ENCODE assay signal across 37 cellular contexts in the genomic region with DNA sequence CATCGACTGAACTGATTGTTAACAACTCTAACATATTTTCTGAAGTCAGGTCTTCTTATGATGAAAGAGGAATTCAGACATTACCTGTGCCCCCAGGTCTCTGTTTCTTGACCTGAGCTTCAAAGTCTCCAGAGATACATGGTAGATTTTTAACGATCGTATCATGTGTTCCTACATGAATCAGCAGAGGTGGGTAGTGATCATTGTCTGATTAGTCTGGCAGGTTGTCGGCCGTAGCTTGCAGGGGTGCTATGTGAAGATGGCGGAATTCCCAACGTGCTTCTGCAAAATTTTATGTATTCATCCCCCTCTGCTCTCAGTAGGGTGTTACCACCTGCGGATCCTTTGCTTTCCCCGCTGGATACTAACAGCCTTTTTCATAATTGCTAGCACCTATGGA.
"Had no signal": no experiment of that assay in that cellular context is flagged by ENCODE, and none has a peak within 500 bp of the region (broad histone marks: within the 10 kb centered on the region; RNA-seq: fewer than 3 reads in every experiment).

No MANE protein-coding gene starts in this region.

- H3K4me3 Mint-ChIP-seq: activated naive CD4-positive, alpha-beta T cell treated with anti-CD3 and anti-CD28 coated beads for 36 hours; activated naive CD4-positive, alpha-beta T cell treated with anti-CD3 and anti-CD28 coated beads, Interleukin-2, amount 10 ng/mL, durations not matched to agents 7 days and 5 days; activated naive CD4-positive, alpha-beta T cell treated with anti-CD3 and anti-CD28 coated beads, Interleukin-2, amount 50 U/mL, for 24 hours; activated naive CD8-positive, alpha-beta T cell; activated naive CD8-positive, alpha-beta T cell treated with anti-CD3 and anti-CD28 coated beads for 36 hours; activated naive CD8-positive, alpha-beta T cell treated with anti-CD3 and anti-CD28 coated beads, Interleukin-2, amount 10 ng/mL, durations not matched to agents 7 days and 5 days; activated naive CD8-positive, alpha-beta T cell treated with anti-CD3 and anti-CD28 coated beads, Interleukin-2, amount 50 U/mL, for 24 hours; activated T-cell treated with anti-CD3 and anti-CD28 coated beads, Interleukin-2, amount 50 U/mL, for 24 hours; activated T-cell treated with anti-CD3 and anti-CD28 coated beads, Interleukin-2, amount 50 U/mL, for 4 hours; activated T-cell treated with anti-CD3 and anti-CD28 coated beads, Interleukin-2, amount 50 U/mL, for 72 hours; activated T-helper 1 cell treated with anti-CD3 and anti-CD28 coated beads, Interleukin-12 subunit alpha, Interleukin-12 subunit beta, Interleukin-2, Interleukin-4 antibody, amounts not matched to agents 30 ng/mL and 10 ng/mL and 1 ng/mL, durations not matched to agents 14 hours and 24 hours and 36 hours; activated T-helper 17 cell treated with anti-CD3 and anti-CD28 coated beads, Interleukin-2, amount 50 U/mL, for 72 hours; brain had no signal

- H3K4me3 ChIP-seq: adrenal gland, ascending aorta, body of pancreas, breast epithelium, cardiac muscle cell had no signal

- H3K4me1 Mint-ChIP-seq: activated naive CD4-positive, alpha-beta T cell treated with anti-CD3 and anti-CD28 coated beads, Interleukin-2, amount 10 ng/mL, durations not matched to agents 7 days and 5 days; activated naive CD4-positive, alpha-beta T cell treated with anti-CD3 and anti-CD28 coated beads, Interleukin-2, amount 50 U/mL, for 24 hours; activated naive CD8-positive, alpha-beta T cell treated with anti-CD3 and anti-CD28 coated beads for 36 hours; activated naive CD8-positive, alpha-beta T cell treated with anti-CD3 and anti-CD28 coated beads, Interleukin-2, amount 10 ng/mL, durations not matched to agents 7 days and 5 days; activated T-helper 17 cell treated with anti-CD3 and anti-CD28 coated beads, Interleukin-2, amount 50 U/mL, for 72 hours had no signal

- H3K36me3 Mint-ChIP-seq: activated naive CD4-positive, alpha-beta T cell treated with anti-CD3 and anti-CD28 coated beads, Interleukin-2, amount 10 ng/mL, durations not matched to agents 7 days and 5 days; activated naive CD4-positive, alpha-beta T cell treated with anti-CD3 and anti-CD28 coated beads, Interleukin-2, amount 50 U/mL, for 24 hours; activated naive CD4-positive, alpha-beta T cell treated with anti-CD3 and anti-CD28 coated beads, Interleukin-2, amount 50 U/mL, for 72 hours; activated naive CD8-positive, alpha-beta T cell; activated naive CD8-positive, alpha-beta T cell treated with anti-CD3 and anti-CD28 coated beads for 36 hours; activated naive CD8-positive, alpha-beta T cell treated with anti-CD3 and anti-CD28 coated beads, Interleukin-2, amount 10 ng/mL, durations not matched to agents 7 days and 5 days; brain had no signal

- H3K4me1 ChIP-seq: adrenal gland, ascending aorta, body of pancreas, breast epithelium had no signal

- H3K9me3 Mint-ChIP-seq: activated naive CD4-positive, alpha-beta T cell treated with anti-CD3 and anti-CD28 coated beads for 36 hours; activated naive CD4-positive, alpha-beta T cell treated with anti-CD3 and anti-CD28 coated beads, Interleukin-2, amount 10 ng/mL, durations not matched to agents 7 days and 5 days; activated naive CD4-positive, alpha-beta T cell treated with anti-CD3 and anti-CD28 coated beads, Interleukin-2, amount 50 U/mL, for 24 hours; activated naive CD4-positive, alpha-beta T cell treated with anti-CD3 and anti-CD28 coated beads, Interleukin-2, amount 50 U/mL, for 72 hours; activated naive CD8-positive, alpha-beta T cell treated with anti-CD3 and anti-CD28 coated beads for 36 hours; activated naive CD8-positive, alpha-beta T cell treated with anti-CD3 and anti-CD28 coated beads, Interleukin-2, amount 50 U/mL, for 24 hours; activated T-cell treated with anti-CD3 and anti-CD28 coated beads, Interleukin-2, amount 50 U/mL, for 24 hours; activated T-cell treated with anti-CD3 and anti-CD28 coated beads, Interleukin-2, amount 50 U/mL, for 4 hours; activated T-cell treated with anti-CD3 and anti-CD28 coated beads, Interleukin-2, amount 50 U/mL, for 72 hours; activated T-helper 1 cell treated with anti-CD3 and anti-CD28 coated beads, Interleukin-12 subunit alpha, Interleukin-12 subunit beta, Interleukin-2, Interleukin-4 antibody, amounts not matched to agents 30 ng/mL and 10 ng/mL and 1 ng/mL, durations not matched to agents 14 hours and 24 hours and 36 hours; activated T-helper 17 cell treated with anti-CD3 and anti-CD28 coated beads, Interleukin-2, amount 50 U/mL, for 72 hours had no signal

- H3K27ac Mint-ChIP-seq: activated naive CD4-positive, alpha-beta T cell treated with anti-CD3 and anti-CD28 coated beads for 36 hours; activated naive CD4-positive, alpha-beta T cell treated with anti-CD3 and anti-CD28 coated beads, Interleukin-2, amount 10 ng/mL, durations not matched to agents 7 days and 5 days; activated naive CD4-positive, alpha-beta T cell treated with anti-CD3 and anti-CD28 coated beads, Interleukin-2, amount 50 U/mL, for 24 hours; activated naive CD4-positive, alpha-beta T cell treated with anti-CD3 and anti-CD28 coated beads, Interleukin-2, amount 50 U/mL, for 72 hours; activated naive CD8-positive, alpha-beta T cell treated with anti-CD3 and anti-CD28 coated beads for 36 hours; activated naive CD8-positive, alpha-beta T cell treated with anti-CD3 and anti-CD28 coated beads, Interleukin-2, amount 10 ng/mL, durations not matched to agents 7 days and 5 days; activated naive CD8-positive, alpha-beta T cell treated with anti-CD3 and anti-CD28 coated beads, Interleukin-2, amount 50 U/mL, for 24 hours; activated T-cell treated with anti-CD3 and anti-CD28 coated beads, Interleukin-2, amount 50 U/mL, for 24 hours; activated T-cell treated with anti-CD3 and anti-CD28 coated beads, Interleukin-2, amount 50 U/mL, for 72 hours; activated T-helper 1 cell treated with anti-CD3 and anti-CD28 coated beads, Interleukin-12 subunit alpha, Interleukin-12 subunit beta, Interleukin-2, Interleukin-4 antibody, amounts not matched to agents 30 ng/mL and 10 ng/mL and 1 ng/mL, durations not matched to agents 14 hours and 24 hours and 36 hours; activated T-helper 17 cell treated with anti-CD3 and anti-CD28 coated beads, Interleukin-2, amount 50 U/mL, for 72 hours; activated T-helper 2 cell treated with anti-CD3 and anti-CD28 coated beads, Interferon-gamma antibody, Interleukin-2, Interleukin-4, amounts not matched to agents 10 μg/mL and 5 μg/mL and 100 μg/mL, durations not matched to agents 14 hours and 24 hours and 36 hours; brain had no signal

- H3K36me3 ChIP-seq: adrenal gland, ascending aorta, brain microvascular endothelial cell, breast epithelium, cardiac muscle cell had no signal

- H3K27me3 ChIP-seq: adrenal gland, ascending aorta, body of pancreas, brain microvascular endothelial cell, breast epithelium, cardiac muscle cell had no signal

- DNase-seq: activated effector memory CD4-positive, alpha-beta T cell treated with anti-CD3 and anti-CD28 coated beads, Interleukin-2, amount 50 U/mL, for 16 hours; activated effector memory CD4-positive, alpha-beta T cell treated with Interleukin-2 at 50 U/mL for 16 hours; activated gamma-delta T cell; activated gamma-delta T cell treated with Interleukin-2 at 50 U/mL for 16 hours; activated naive CD4-positive, alpha-beta T cell; activated naive CD4-positive, alpha-beta T cell treated with anti-CD3 and anti-CD28 coated beads for 36 hours; activated naive CD4-positive, alpha-beta T cell treated with anti-CD3 and anti-CD28 coated beads, Interleukin-2, amount 10 ng/mL, durations not matched to agents 7 days and 5 days; activated naive CD4-positive, alpha-beta T cell treated with anti-CD3 and anti-CD28 coated beads, Interleukin-2, amount 50 U/mL, for 16 hours; activated naive CD4-positive, alpha-beta T cell treated with Interleukin-2 at 50 U/mL for 16 hours; activated naive CD8-positive, alpha-beta T cell treated with anti-CD3 and anti-CD28 coated beads for 36 hours; activated naive CD8-positive, alpha-beta T cell treated with anti-CD3 and anti-CD28 coated beads, Interleukin-2, amount 10 ng/mL, durations not matched to agents 7 days and 5 days; activated naive CD8-positive, alpha-beta T cell treated with anti-CD3 and anti-CD28 coated beads, Interleukin-2, amount 50 U/mL, for 24 hours; activated T-cell treated with anti-CD3 and anti-CD28 coated beads, Interleukin-2, amount 50 U/mL, for 1 hour; activated T-cell treated with anti-CD3 and anti-CD28 coated beads, Interleukin-2, amount 50 U/mL, for 24 hours; activated T-cell treated with anti-CD3 and anti-CD28 coated beads, Interleukin-2, amount 50 U/mL, for 4 hours; activated T-cell treated with anti-CD3 and anti-CD28 coated beads, Interleukin-2, amount 50 U/mL, for 48 hours; activated T-cell treated with anti-CD3 and anti-CD28 coated beads, Interleukin-2, amount 50 U/mL, for 72 hours; adrenal gland; amniotic stem cell; amygdala; anterior cingulate cortex; aorta; body of pancreas; brain microvascular endothelial cell; caudate nucleus; central memory CD4-positive, alpha-beta T cell; cerebellar nuclear complex had no signal

- H3K9me3 ChIP-seq: adrenal gland, ascending aorta, body of pancreas, breast epithelium had no signal

- H3K27me3 Mint-ChIP-seq: brain had no signal

- H3K27ac ChIP-seq: ascending aorta, body of pancreas, brain microvascular endothelial cell, breast epithelium, cardiac muscle cell had no signal

- ATAC-seq: activated naive CD4-positive, alpha-beta T cell treated with anti-CD3 and anti-CD28 coated beads, Interleukin-2, amount 50 U/mL, for 72 hours; activated naive CD8-positive, alpha-beta T cell treated with anti-CD3 and anti-CD28 coated beads, Interleukin-2, amount 50 U/mL, for 24 hours; activated T-cell treated with anti-CD3 and anti-CD28 coated beads, Interleukin-2, amount 50 U/mL, for 4 hours; activated T-cell treated with anti-CD3 and anti-CD28 coated beads, Interleukin-2, amount 50 U/mL, for 72 hours; activated T-helper 17 cell treated with anti-CD3 and anti-CD28 coated beads, Interleukin-2, amount 50 U/mL, for 72 hours; body of pancreas had no signal
